In the genomic region with DNA sequence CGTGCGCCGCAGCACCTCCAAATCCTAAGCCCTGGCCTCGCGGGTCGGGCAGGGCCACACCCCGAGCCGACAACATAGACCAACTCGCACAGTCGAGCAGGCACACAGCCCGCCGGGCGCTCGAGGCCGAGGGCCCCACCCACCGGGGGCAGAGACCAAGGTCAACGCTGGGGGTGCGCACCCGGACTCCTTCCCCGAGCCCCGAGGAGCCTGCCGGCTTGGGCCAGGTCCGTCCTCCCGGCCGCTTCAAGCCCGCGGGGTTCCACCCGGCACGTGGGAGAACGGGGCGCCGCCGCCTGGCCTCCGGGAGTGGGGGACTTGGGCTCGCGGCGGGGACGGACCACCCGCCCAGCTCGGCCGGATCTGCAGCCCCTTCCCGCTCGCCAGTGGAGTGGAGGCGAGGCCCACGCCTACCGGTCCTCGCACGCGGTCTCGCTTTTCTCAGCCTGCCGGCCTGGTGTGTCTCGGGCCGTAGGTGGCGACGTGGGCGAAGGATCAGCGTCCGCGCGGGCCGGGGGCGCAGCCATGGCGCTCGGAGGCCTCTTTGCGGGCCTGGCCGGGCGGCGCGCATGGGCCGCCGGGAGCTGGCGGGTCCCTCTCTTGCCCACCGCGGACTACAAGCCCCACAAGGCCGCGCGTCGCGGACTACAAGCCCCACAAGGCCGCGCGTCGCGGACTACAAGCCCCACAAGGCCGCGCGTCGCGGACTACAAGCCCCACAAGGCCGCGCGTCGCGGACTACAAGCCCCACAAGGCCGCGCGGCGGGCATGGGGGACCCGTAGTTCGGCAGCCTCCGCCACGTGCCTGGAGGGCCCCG, we compare ENCODE assay signal across 8 cellular contexts. TPM values are rescaled to one million over a fixed set of nuclear protein-coding genes. Genes with fewer than 3 reads are reported as not detected.
A peak's percentile ranks its signal among the peaks of the same experiment; 100 is the strongest.
DNase-seq lines count a peak whose midpoint lies in the region; ATAC-seq and TF ChIP-seq lines count a peak whose summit lies in the region.

A gene (minus strand): TSS at position 571 of the 818 bp plus-strand sequence. CDS start 44 bp downstream, at position 527.

- peak within 1 kb of the TSS; percentile 78 to 93 (median 88) for H3K4me3 Mint-ChIP-seq in naive B cell
- peak within 1 kb of the TSS; percentile 87 for H3K4me3 Mint-ChIP-seq in stimulated activated memory B cell treated with anti-CD40 and anti-IgM and Interleukin-4, amounts not matched to agents 10 μg/mL and 1 μg/mL and 100 μg/mL, for 72 hours

- H3K27ac ChIP-seq in esophagus squamous epithelium, result peak within 1 kb of the TSS; percentile 91 to 99 (median 96)

- TF ChIP-seq CTCF in esophagus squamous epithelium (IDR thresholded peaks at IDR 0.05), result peak in 1 of 6 experiments; percentile 21

- ATAC-seq in GM19468 (IDR thresholded peaks at IDR 0.05; ENCODE audit: extremely low read depth, unreplicated experiment) (peak; percentile 60), naive B cell (ENCODE audit: low read depth in 2 of 2) (peak; percentile 85)
- ATAC-seq in stimulated activated memory B cell treated with anti-CD40 and anti-IgM and Interleukin-4, amounts not matched to agents 10 μg/mL and 1 μg/mL and 100 μg/mL, for 72 hours, result peak; percentile 86

- H3K27ac Mint-ChIP-seq in naive B cell, result peak within 1 kb of the TSS in 5 of 6 donors; percentile 14 to 84 (median 72)
- H3K27ac Mint-ChIP-seq in stimulated activated memory B cell treated with anti-CD40 and anti-IgM and Interleukin-4, amounts not matched to agents 10 μg/mL and 1 μg/mL and 100 μg/mL, for 72 hours, result peak within 1 kb of the TSS; percentile 87

- intact Hi-C loops in esophagus squamous epithelium (cut with DNase I), result no loop called here

- peaks cover under 1 to 36% (median 5%) of the 10 kb centered on the region in 3 donors for H3K36me3 ChIP-seq in esophagus squamous epithelium

- peaks cover 52 to 72% (median 55%) of the 10 kb centered on the region in 3 donors for H3K4me1 ChIP-seq in esophagus squamous epithelium

- no peaks in the 10 kb centered on the region for H3K9me3 ChIP-seq in esophagus squamous epithelium

- peaks cover 23 to 39% (median 30%) of the 10 kb centered on the region in 3 donors for H3K4me1 Mint-ChIP-seq in naive B cell
- peaks cover 66% of the 10 kb centered on the region for H3K4me1 Mint-ChIP-seq in stimulated activated memory B cell treated with anti-CD40 and anti-IgM and Interleukin-4, amounts not matched to agents 10 μg/mL and 1 μg/mL and 100 μg/mL, for 72 hours

- peak; percentile 91 for DNase-seq in Caki2 (ENCODE audit: low read depth)
- DNase-seq in HS-27A (ENCODE audit: low read depth), result peak; percentile 66
- peak; percentile 84 for DNase-seq in activated T-helper 1 cell treated with Interleukin-2 at 50 U/mL for 16 hours (ENCODE audit: low read depth)
- DNase-seq in esophagus squamous epithelium (lab: John Stamatoyannopoulos, UW), result peak; percentile 68
- peak; percentile 91 for DNase-seq in naive B cell

- peak in 3 of 4 donors; percentile 38 to 85 (median 60) for TF ChIP-seq POLR2A in esophagus squamous epithelium (IDR thresholded peaks at IDR 0.05)

- no peaks in the 10 kb centered on the region for H3K9me3 Mint-ChIP-seq in naive B cell
- no peaks in the 10 kb centered on the region for H3K9me3 Mint-ChIP-seq in stimulated activated memory B cell treated with anti-CD40 and anti-IgM and Interleukin-4, amounts not matched to agents 10 μg/mL and 1 μg/mL and 100 μg/mL, for 72 hours

- no peaks in the 10 kb centered on the region for H3K27me3 Mint-ChIP-seq in naive B cell
- no peaks in the 10 kb centered on the region for H3K27me3 Mint-ChIP-seq in stimulated activated memory B cell treated with anti-CD40 and anti-IgM and Interleukin-4, amounts not matched to agents 10 μg/mL and 1 μg/mL and 100 μg/mL, for 72 hours

- in situ Hi-C loops in Caki2 (cut with HindIII; ENCODE audit: low pct_unique_long_range_greater_than_20kb, low sequenced_read_pairs), result no loop called here

- no peaks in the 10 kb centered on the region for H3K36me3 Mint-ChIP-seq in naive B cell
- peaks cover 6% of the 10 kb centered on the region for H3K36me3 Mint-ChIP-seq in stimulated activated memory B cell treated with anti-CD40 and anti-IgM and Interleukin-4, amounts not matched to agents 10 μg/mL and 1 μg/mL and 100 μg/mL, for 72 hours

- no CpG with 5 or more reads among the region's 103 CpGs for WGBS in esophagus squamous epithelium, 2 donors

- H3K4me3 ChIP-seq in esophagus squamous epithelium, result peak within 1 kb of the TSS; percentile 74 to 98 (median 88)

- no peaks in the 10 kb centered on the region for H3K27me3 ChIP-seq in esophagus squamous epithelium

TF ChIP-seq in PFSK-1, 5 proteins besides CTCF, POLR2A, EP300 and RAD21:
- TF ChIP-seq FOXP2 (optimal IDR thresholded peaks at IDR 0.05; ENCODE audit: borderline replicate concordance, extremely low read depth, extremely low read length, insufficient read depth) (no peak), TAF1 (IDR thresholded peaks at IDR 0.05; ENCODE audit: borderline replicate concordance, insufficient read depth, low read length) (0 out of 2 replicates have a peak, but pooled peaks have one; percentile 33), SIN3A (IDR thresholded peaks at IDR 0.05; ENCODE audit: borderline replicate concordance, insufficient read depth, low read length) (no peak; the same call in 1 of the 2 replicates), POLR2AphosphoS5 (IDR thresholded peaks at IDR 0.05; ENCODE audit: low read depth, low read length) (peak; percentile 74; the same call in 1 of the 2 replicates)

RNA-seq across cellular contexts. Expression of the gene that starts here (rescaled TPM):
- 31.0 and 46.9 TPM in 2 replicates for total RNA-seq in Caki2 (2014; rRNA removed; shearing (Covaris generic); ENCODE audit: low replicate concordance)
- polyA plus RNA-seq in PFSK-1 (2012; ENCODE audit: insufficient read length, low read depth), result 92.3 TPM
- total RNA-seq in esophagus squamous epithelium, result 10 to 100 TPM; 23.1 to 38.0 (median 25.6) TPM
- polyA plus RNA-seq in naive B cell (ENCODE audit: low read depth in 6 of 6), result 10 to 100 TPM; 11.3 to 62.0 (median 31.7) TPM

Comparison
In these comparisons a context has a peak if more than half of its experiments do, and no peak if none do; other contexts are left out.
1. Peak in every context shown above with its lines: DNase-seq, ATAC-seq, H3K4me3 ChIP-seq and H3K27ac ChIP-seq.